In the genomic region with DNA sequence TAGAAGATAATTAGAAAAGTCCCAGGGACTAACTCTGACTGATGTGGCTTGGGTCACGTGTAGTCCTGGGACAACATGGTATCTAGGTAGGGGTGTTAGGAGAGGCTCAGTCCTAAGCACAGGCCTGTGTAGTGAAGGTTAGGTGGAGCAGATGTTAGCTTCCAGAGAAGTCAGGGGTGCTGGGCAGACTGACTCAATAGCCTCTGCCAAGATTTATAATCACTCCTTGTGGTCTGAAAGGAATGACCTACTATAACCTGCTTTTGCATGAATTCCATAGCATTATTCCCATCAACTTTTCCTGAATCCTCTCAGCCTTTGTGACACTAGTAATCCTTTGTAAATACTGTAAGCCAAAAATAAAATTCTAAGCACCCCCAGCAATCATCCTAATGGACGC, we compare ENCODE assay signal across 14 cellular contexts. TPM values are rescaled to one million over a fixed set of nuclear protein-coding genes. Genes with fewer than 3 reads are reported as not detected.
DNase-seq lines count a peak whose midpoint lies in the region; ATAC-seq and TF ChIP-seq lines count a peak whose summit lies in the region.
"Had no signal": no experiment of that assay in that cellular context is flagged by ENCODE, and none has a peak within 500 bp of the region (broad histone marks: within the 10 kb centered on the region; RNA-seq: fewer than 3 reads in every experiment).

No MANE protein-coding gene starts in this region.

- BruUV-seq in PC-9 (replicated peaks; lab: Mats Ljungman, UMichigan) = no TSS peak

- H3K27me3 ChIP-seq in HAP-1 (ENCODE audit: low read depth) (no peaks in the 10 kb centered on the region), PC-9 (ENCODE audit: insufficient read depth, low read depth) (no peaks in the 10 kb centered on the region)
- H3K27me3 ChIP-seq: SJSA1 had no signal

- H2AFZ ChIP-seq in PC-9 = no peak overlapping the region

- no peaks in the 10 kb centered on the region for H3F3A ChIP-seq in PC-9 (ENCODE audit: insufficient read depth, low read depth)

- no peaks in the 10 kb centered on the region for H3K79me2 ChIP-seq in PC-9 (ENCODE audit: low read depth)

- H3K4me1 ChIP-seq in HAP-1 (peaks cover 22% of the 10 kb centered on the region), PC-9 (replicated peaks; ENCODE audit: insufficient read depth) (no peaks in the 10 kb centered on the region)
- H3K4me1 ChIP-seq: SJSA1 had no signal

- no peaks in the 10 kb centered on the region for H3K9me2 ChIP-seq in PC-9 (ENCODE audit: insufficient read depth)

- no peaks in the 10 kb centered on the region for H3K36me3 ChIP-seq in HAP-1 (replicated peaks)
- no peaks in the 10 kb centered on the region for H3K36me3 ChIP-seq in PC-9 (ENCODE audit: low read depth)
- H3K36me3 ChIP-seq: SJSA1 had no signal

- intact Hi-C loops in PC-9 (cut with micrococcal nuclease; ENCODE audit: unreplicated experiment) = no loop called here

- H3K4me3 ChIP-seq in HAP-1 (no peak overlapping the region), choroid plexus epithelial cell (ENCODE audit: low read depth, low read length) (no peak overlapping the region), retinal pigment epithelial cell (ENCODE audit: low read length) (no peak overlapping the region), PC-9 (no peak overlapping the region)
- H3K4me3 ChIP-seq: SJSA1 had no signal

- H3K9me3 ChIP-seq in HAP-1 (0 out of 2 replicates have a peak, but pooled peaks cover 2% of the 10 kb centered on the region), PC-9 (ENCODE audit: insufficient read depth, low read depth) (no peaks in the 10 kb centered on the region)
- H3K9me3 ChIP-seq: SJSA1 had no signal

- H4K20me1 ChIP-seq in PC-9 (ENCODE audit: insufficient read depth) = no peaks in the 10 kb centered on the region

- POLR2A ChIA-PET in PC-9 (lab: Charles Lee; ENCODE audit: unreplicated experiment) = no interaction called here

- in situ Hi-C loops in HAP-1 (cut with MboI; ENCODE audit: low sequenced_read_pairs) = no loop called here

- no peak overlapping the region for H3K4me2 ChIP-seq in PC-9

- DNase-seq in HAP-1 (ENCODE audit: low spot score in 2 of 2) (peak; percentile 65 to 91), NCI-H82 (lab: John Stamatoyannopoulos, UW) (peak; percentile 33), choroid plexus epithelial cell (ENCODE audit: low read depth) (peak; percentile 7), retinal pigment epithelial cell (ENCODE audit: low read depth) (peak; percentile 58), PC-9 (no peak), iPS-NIHi11 (ENCODE audit: low spot score) (no peak), RPMI8226 (no peak)
- DNase-seq: CD4-positive, alpha-beta memory T cell; HFFc6; NCI-H187 treated with DMSO at 0.1 percent for 48 hours; NCI-H446 had no signal

- H3K27ac ChIP-seq in PC-9 = no peak overlapping the region
- H3K27ac ChIP-seq: SJSA1 had no signal

- CTCF ChIA-PET in PC-9 (lab: Charles Lee) = no interaction called here

- no peak for TF ChIP-seq CTCF in choroid plexus epithelial cell (conservative IDR thresholded peaks at IDR 0.05; ENCODE audit: low read depth, low read length)
- TF ChIP-seq CTCF in retinal pigment epithelial cell (conservative IDR thresholded peaks at IDR 0.05; ENCODE audit: low read depth, low read length) = no peak
- no peak for TF ChIP-seq CTCF in PC-9 (conservative IDR thresholded peaks at IDR 0.05)

- ATAC-seq in HG03460 (IDR thresholded peaks at IDR 0.05; ENCODE audit: unreplicated experiment) = no peak

RNA-seq across cellular contexts. Expression of a gene that starts 10.2 kb away (rescaled TPM):
- total RNA-seq in PC-9 (2021) = 5.6 and 11.5 TPM in 2 replicates

RNA-seq across cellular contexts. Expression of a gene that starts 19.9 kb away (rescaled TPM):
- total RNA-seq in PC-9 (2021) = 10.4 and 10.9 TPM in 2 replicates
- total RNA-seq: G401 had no signal

Comparison
In these comparisons a context has a peak if more than half of its experiments do, and no peak if none do; other contexts are left out.
1. DNase-seq: peak in HAP-1 (2 of 2), NCI-H82 (single experiment), choroid plexus epithelial cell (single experiment) and retinal pigment epithelial cell (single experiment); none in PC-9 (0 of 2), iPS-NIHi11 (single experiment) and RPMI8226 (single experiment).